In genomic region chr6:134247271-134247833, GRCh38 we compare ENCODE assay signal across 8 cellular contexts.
DNase-seq lines count a peak whose midpoint lies in the region; ATAC-seq and TF ChIP-seq lines count a peak whose summit lies in the region.

No MANE protein-coding gene starts in this region.

- H3K4me3 Mint-ChIP-seq in T-helper 2 cell treated with Interferon-gamma antibody and Interleukin-4, amounts not matched to agents 5 μg/mL and 100 μg/mL, for 36 hours, result peak overlapping the region; percentile 66
- H3K4me3 Mint-ChIP-seq in central memory CD8-positive, alpha-beta T cell, result peak overlapping the region; percentile 56
- H3K4me3 Mint-ChIP-seq in mesothelial cell of epicardium, result no peak overlapping the region

- peaks cover 6% of the 10 kb centered on the region for H3K36me3 Mint-ChIP-seq in T-helper 2 cell treated with Interferon-gamma antibody and Interleukin-4, amounts not matched to agents 5 μg/mL and 100 μg/mL, for 36 hours (ENCODE audit: low read depth)
- peaks cover 7% of the 10 kb centered on the region for H3K36me3 Mint-ChIP-seq in central memory CD8-positive, alpha-beta T cell (ENCODE audit: insufficient read depth)
- H3K36me3 Mint-ChIP-seq in mesothelial cell of epicardium, result no peaks in the 10 kb centered on the region

- no peaks in the 10 kb centered on the region for H3K27me3 ChIP-seq in left ventricle myocardium inferior (ENCODE audit: low read depth)

- ATAC-seq in GM18505 (IDR thresholded peaks at IDR 0.05; ENCODE audit: unreplicated experiment) (peak; percentile 90), HG02840 (IDR thresholded peaks at IDR 0.05; ENCODE audit: low FRiP score, unreplicated experiment) (peak; percentile 92)
- ATAC-seq in central memory CD8-positive, alpha-beta T cell (replicated peaks; ENCODE audit: extremely low read depth, poor library complexity, severe bottlenecking), result peak; percentile 93

- DNase-seq in T-helper 2 cell treated with Interferon-gamma antibody and Interleukin-4, amounts not matched to agents 5 μg/mL and 100 μg/mL, for 36 hours (ENCODE audit: low spot score), result peak; percentile 70
- peak; percentile 31 to 73 for DNase-seq in central memory CD8-positive, alpha-beta T cell (ENCODE audit: low spot score in 2 of 2)
- peak; percentile 17 to 31 for DNase-seq in stimulated activated CD8-positive, alpha-beta memory T cell treated with anti-CD3 and anti-CD28 coated beads, Interleukin-2, amount 100 ng/mL, for 1 hour (ENCODE audit: low read depth in 2 of 2)
- DNase-seq in globus pallidus (ENCODE audit: low spot score) (no peak), mesothelial cell of epicardium (ENCODE audit: low spot score in 2 of 2, unreplicated experiment in 2 of 2) (no peak), left ventricle myocardium inferior (no peak)

- H3K4me3 ChIP-seq in left ventricle myocardium inferior, result no peak overlapping the region

- no peaks in the 10 kb centered on the region for H3K36me3 ChIP-seq in left ventricle myocardium inferior

- peaks cover 49% of the 10 kb centered on the region for H3K4me1 Mint-ChIP-seq in T-helper 2 cell treated with Interferon-gamma antibody and Interleukin-4, amounts not matched to agents 5 μg/mL and 100 μg/mL, for 36 hours (ENCODE audit: low read depth)
- peaks cover 40% of the 10 kb centered on the region for H3K4me1 Mint-ChIP-seq in central memory CD8-positive, alpha-beta T cell
- peaks cover 32% of the 10 kb centered on the region for H3K4me1 Mint-ChIP-seq in mesothelial cell of epicardium

- peaks cover 2% of the 10 kb centered on the region for H3K27me3 Mint-ChIP-seq in T-helper 2 cell treated with Interferon-gamma antibody and Interleukin-4, amounts not matched to agents 5 μg/mL and 100 μg/mL, for 36 hours (ENCODE audit: low read depth)
- H3K27me3 Mint-ChIP-seq in central memory CD8-positive, alpha-beta T cell, result no peaks in the 10 kb centered on the region
- H3K27me3 Mint-ChIP-seq in mesothelial cell of epicardium (ENCODE audit: low read depth), result no peaks in the 10 kb centered on the region

- TF ChIP-seq POLR2A in GM18505 (IDR thresholded peaks at IDR 0.05; ENCODE audit: borderline replicate concordance, extremely low read depth, insufficient read depth, insufficient read length), result no peak

- peaks cover 22% of the 10 kb centered on the region for H3K4me1 ChIP-seq in left ventricle myocardium inferior

- no peak for TF ChIP-seq CTCF in mesothelial cell of epicardium (IDR thresholded peaks at IDR 0.05; ENCODE audit: unreplicated experiment)
- TF ChIP-seq CTCF in left ventricle myocardium inferior (IDR thresholded peaks at IDR 0.05; ENCODE audit: borderline replicate concordance), result no peak

- intact Hi-C loops in left ventricle myocardium inferior (cut with micrococcal nuclease), result no loop called here

- H3K27ac Mint-ChIP-seq in T-helper 2 cell treated with Interferon-gamma antibody and Interleukin-4, amounts not matched to agents 5 μg/mL and 100 μg/mL, for 36 hours, result peak overlapping the region; percentile 72
- peak overlapping the region; percentile 76 for H3K27ac Mint-ChIP-seq in central memory CD8-positive, alpha-beta T cell (ENCODE audit: low read depth)
- no peak overlapping the region for H3K27ac Mint-ChIP-seq in mesothelial cell of epicardium

- no peak overlapping the region for H3K27ac ChIP-seq in left ventricle myocardium inferior (replicated peaks)

- H3K9me3 Mint-ChIP-seq in T-helper 2 cell treated with Interferon-gamma antibody and Interleukin-4, amounts not matched to agents 5 μg/mL and 100 μg/mL, for 36 hours, result no peaks in the 10 kb centered on the region
- no peaks in the 10 kb centered on the region for H3K9me3 Mint-ChIP-seq in central memory CD8-positive, alpha-beta T cell
- H3K9me3 Mint-ChIP-seq in mesothelial cell of epicardium, result no peaks in the 10 kb centered on the region

- H3K9me3 ChIP-seq in left ventricle myocardium inferior (replicated peaks), result no peaks in the 10 kb centered on the region

Comparison
In these comparisons a context has a peak if more than half of its experiments do, and no peak if none do; other contexts are left out.
1. DNase-seq: peak in T-helper 2 cell treated with Interferon-gamma antibody and Interleukin-4, amounts not matched to agents 5 μg/mL and 100 μg/mL, for 36 hours (single experiment), central memory CD8-positive, alpha-beta T cell (2 of 2) and stimulated activated CD8-positive, alpha-beta memory T cell treated with anti-CD3 and anti-CD28 coated beads, Interleukin-2, amount 100 ng/mL, for 1 hour (2 of 2); none in globus pallidus (single experiment), mesothelial cell of epicardium (0 of 2) and left ventricle myocardium inferior (single experiment).
2. Peak in every context shown above with its lines, with median percentiles within 50 percentile points of each other: ATAC-seq.